Comparison of ENCODE assay signal across 1 cellular context in the genomic region with DNA sequence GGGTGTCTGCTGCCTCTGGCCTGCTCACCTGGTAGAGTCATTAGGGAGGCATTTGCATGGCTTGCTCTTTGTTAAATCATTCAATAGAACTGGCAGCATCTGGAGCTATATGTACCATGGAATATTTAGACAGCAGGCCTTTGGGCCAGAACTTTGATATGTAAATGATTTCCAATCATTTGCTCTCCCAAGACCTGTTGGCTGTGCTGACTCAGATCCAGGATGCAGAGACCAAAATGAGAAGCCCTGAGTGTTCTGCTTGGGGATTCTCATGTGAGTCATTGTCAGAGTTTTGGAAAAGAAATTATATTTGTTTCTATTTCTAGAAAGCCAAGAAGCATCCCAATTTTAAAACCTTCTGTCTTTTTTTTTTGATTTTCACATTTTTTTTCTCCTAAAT.
TF ChIP-seq lines count a peak whose summit lies in the region.

No MANE protein-coding gene starts in this region.

TF ChIP-seq in WTC11, 78 proteins besides CTCF, POLR2A, EP300 and RAD21 (continued from another document):
- TF ChIP-seq E2F1 (CRISPR knock-in tag; IDR thresholded peaks at IDR 0.05) (no peak), FOXP1 (CRISPR knock-in tag; IDR thresholded peaks at IDR 0.05; ENCODE audit: borderline replicate concordance) (no peak), ZNF281 (CRISPR knock-in tag; IDR thresholded peaks at IDR 0.05) (no peak), ZBTB21 (CRISPR knock-in tag; IDR thresholded peaks at IDR 0.05; ENCODE audit: borderline replicate concordance) (no peak), SMAD4 (CRISPR knock-in tag; IDR thresholded peaks at IDR 0.05) (no peak), ZNF121 (CRISPR knock-in tag; IDR thresholded peaks at IDR 0.05) (no peak), NFATC4 (CRISPR knock-in tag; IDR thresholded peaks at IDR 0.05) (no peak)
- TF ChIP-seq, protein P1, sequence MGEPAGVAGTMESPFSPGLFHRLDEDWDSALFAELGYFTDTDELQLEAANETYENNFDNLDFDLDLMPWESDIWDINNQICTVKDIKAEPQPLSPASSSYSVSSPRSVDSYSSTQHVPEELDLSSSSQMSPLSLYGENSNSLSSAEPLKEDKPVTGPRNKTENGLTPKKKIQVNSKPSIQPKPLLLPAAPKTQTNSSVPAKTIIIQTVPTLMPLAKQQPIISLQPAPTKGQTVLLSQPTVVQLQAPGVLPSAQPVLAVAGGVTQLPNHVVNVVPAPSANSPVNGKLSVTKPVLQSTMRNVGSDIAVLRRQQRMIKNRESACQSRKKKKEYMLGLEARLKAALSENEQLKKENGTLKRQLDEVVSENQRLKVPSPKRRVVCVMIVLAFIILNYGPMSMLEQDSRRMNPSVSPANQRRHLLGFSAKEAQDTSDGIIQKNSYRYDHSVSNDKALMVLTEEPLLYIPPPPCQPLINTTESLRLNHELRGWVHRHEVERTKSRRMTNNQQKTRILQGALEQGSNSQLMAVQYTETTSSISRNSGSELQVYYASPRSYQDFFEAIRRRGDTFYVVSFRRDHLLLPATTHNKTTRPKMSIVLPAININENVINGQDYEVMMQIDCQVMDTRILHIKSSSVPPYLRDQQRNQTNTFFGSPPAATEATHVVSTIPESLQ (CRISPR knock-in tag; IDR thresholded peaks at IDR 0.05) = no peak
- TF ChIP-seq, protein P2, sequence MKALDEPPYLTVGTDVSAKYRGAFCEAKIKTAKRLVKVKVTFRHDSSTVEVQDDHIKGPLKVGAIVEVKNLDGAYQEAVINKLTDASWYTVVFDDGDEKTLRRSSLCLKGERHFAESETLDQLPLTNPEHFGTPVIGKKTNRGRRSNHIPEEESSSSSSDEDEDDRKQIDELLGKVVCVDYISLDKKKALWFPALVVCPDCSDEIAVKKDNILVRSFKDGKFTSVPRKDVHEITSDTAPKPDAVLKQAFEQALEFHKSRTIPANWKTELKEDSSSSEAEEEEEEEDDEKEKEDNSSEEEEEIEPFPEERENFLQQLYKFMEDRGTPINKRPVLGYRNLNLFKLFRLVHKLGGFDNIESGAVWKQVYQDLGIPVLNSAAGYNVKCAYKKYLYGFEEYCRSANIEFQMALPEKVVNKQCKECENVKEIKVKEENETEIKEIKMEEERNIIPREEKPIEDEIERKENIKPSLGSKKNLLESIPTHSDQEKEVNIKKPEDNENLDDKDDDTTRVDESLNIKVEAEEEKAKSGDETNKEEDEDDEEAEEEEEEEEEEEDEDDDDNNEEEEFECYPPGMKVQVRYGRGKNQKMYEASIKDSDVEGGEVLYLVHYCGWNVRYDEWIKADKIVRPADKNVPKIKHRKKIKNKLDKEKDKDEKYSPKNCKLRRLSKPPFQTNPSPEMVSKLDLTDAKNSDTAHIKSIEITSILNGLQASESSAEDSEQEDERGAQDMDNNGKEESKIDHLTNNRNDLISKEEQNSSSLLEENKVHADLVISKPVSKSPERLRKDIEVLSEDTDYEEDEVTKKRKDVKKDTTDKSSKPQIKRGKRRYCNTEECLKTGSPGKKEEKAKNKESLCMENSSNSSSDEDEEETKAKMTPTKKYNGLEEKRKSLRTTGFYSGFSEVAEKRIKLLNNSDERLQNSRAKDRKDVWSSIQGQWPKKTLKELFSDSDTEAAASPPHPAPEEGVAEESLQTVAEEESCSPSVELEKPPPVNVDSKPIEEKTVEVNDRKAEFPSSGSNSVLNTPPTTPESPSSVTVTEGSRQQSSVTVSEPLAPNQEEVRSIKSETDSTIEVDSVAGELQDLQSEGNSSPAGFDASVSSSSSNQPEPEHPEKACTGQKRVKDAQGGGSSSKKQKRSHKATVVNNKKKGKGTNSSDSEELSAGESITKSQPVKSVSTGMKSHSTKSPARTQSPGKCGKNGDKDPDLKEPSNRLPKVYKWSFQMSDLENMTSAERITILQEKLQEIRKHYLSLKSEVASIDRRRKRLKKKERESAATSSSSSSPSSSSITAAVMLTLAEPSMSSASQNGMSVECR (CRISPR knock-in tag; IDR thresholded peaks at IDR 0.05; ENCODE audit: borderline replicate concordance) = no peak
